In genomic region chr14:43949410-43949809, GRCh38 we compare ENCODE assay signal across 20 cellular contexts.
DNase-seq lines count a peak whose midpoint lies in the region; ATAC-seq, FAIRE-seq and TF ChIP-seq lines count a peak whose summit lies in the region.
"Had no signal": no experiment of that assay in that cellular context is flagged by ENCODE, and none has a peak within 500 bp of the region (broad histone marks: within the 10 kb centered on the region; RNA-seq: fewer than 3 reads in every experiment).

No MANE protein-coding gene starts in this region.

- H3K4me3 ChIP-seq in HUES48 (ENCODE audit: low read depth, low read length) (no peak overlapping the region), H1 (ENCODE audit: extremely low read depth in 1 of 4, insufficient read depth in 2 of 4, low read depth in 3 of 4, low read length in 4 of 4) (no peak overlapping the region)
- H3K4me3 ChIP-seq: GM23248, K562 had no signal

- H3K4ac ChIP-seq in H1 (replicated peaks; ENCODE audit: insufficient read length, low read depth, low read length) = no peak overlapping the region

- no peak overlapping the region for H2BK5ac ChIP-seq in H1 (ENCODE audit: low read depth, low read length)

- POLR2A ChIA-PET in H1 (lab: Charles Lee; ENCODE audit: partially characterized antibody) = no interaction called here

- H2BK120ac ChIP-seq in H1 (replicated peaks; ENCODE audit: low read depth, low read length) = no peak overlapping the region

- CTCF ChIA-PET in H1 (lab: Charles Lee; ENCODE audit: partially characterized antibody) = interaction anchor here (0.6 kb wide), 1 partner anchor 81 kb away, joined by 4 read pairs; no protein-coding TSS in a partner anchor

- H3K27ac ChIP-seq in HUES48 (ENCODE audit: low read depth, low read length) (peak overlapping the region; percentile 60), H1 (ENCODE audit: low read depth, low read length) (no peak overlapping the region)
- H3K27ac ChIP-seq: GM23248, RWPE1 had no signal

- H3K9me3 ChIP-seq in HUES48 (ENCODE audit: control insufficient read depth, insufficient read depth, low read length) (no peaks in the 10 kb centered on the region), H1 (ENCODE audit: insufficient read depth in 2 of 2, low read depth in 1 of 2, low read length in 1 of 2) (no peaks in the 10 kb centered on the region)
- H3K9me3 ChIP-seq: BE2C, SK-N-SH had no signal

- no peak overlapping the region for H3K23ac ChIP-seq in H1 (ENCODE audit: insufficient read length)

- H3K4me2 ChIP-seq in H1 (ENCODE audit: insufficient read depth in 1 of 2, low read depth in 2 of 2, low read length in 2 of 2) = 0 out of 4 replicates have a peak overlapping the region, but pooled peaks of 1 of the 2 experiments have one; percentile 23
- H3K4me2 ChIP-seq: SK-N-SH had no signal

- H3K56ac ChIP-seq in H1 (replicated peaks; ENCODE audit: insufficient read length, low read depth, low read length) = no peak overlapping the region

- no peak overlapping the region for H4K91ac ChIP-seq in H1 (replicated peaks; ENCODE audit: insufficient read length, low read length)

- TF ChIP-seq POLR2A in H1 (IDR thresholded peaks at IDR 0.05; ENCODE audit: control extremely low read depth in 1 of 2, low read depth in 2 of 2, low read length in 2 of 2) = no peak

- no peak overlapping the region for H4K8ac ChIP-seq in H1 (ENCODE audit: extremely low read depth, insufficient read depth, low read length)

- TF ChIP-seq CTCF in H1 (IDR thresholded peaks at IDR 0.05; ENCODE audit: control extremely low read depth in 1 of 3, insufficient read depth in 1 of 3, low read depth in 1 of 3, low read length in 3 of 3) (no peak), omental fat pad (IDR thresholded peaks at IDR 0.05) (no peak)

- H2AK5ac ChIP-seq in H1 (ENCODE audit: low read depth, low read length) = no peak overlapping the region

- no peak overlapping the region for H2BK15ac ChIP-seq in H1 (ENCODE audit: low read length)

- H3K79me1 ChIP-seq in H1 (ENCODE audit: low read depth, low read length) = no peaks in the 10 kb centered on the region

- H3K36me3 ChIP-seq in HUES48 (ENCODE audit: control insufficient read depth, insufficient read depth, low read length) = no peaks in the 10 kb centered on the region
- no peaks in the 10 kb centered on the region for H3K36me3 ChIP-seq in H1 (ENCODE audit: control insufficient read depth in 2 of 4, insufficient read depth in 4 of 4, low read length in 3 of 4)
- H3K36me3 ChIP-seq: BE2C had no signal

- no peak overlapping the region for H3K14ac ChIP-seq in H1 (ENCODE audit: insufficient read length)

- no peak for ATAC-seq in omental fat pad (ENCODE audit: low FRiP score)
- no peak for ATAC-seq in HG03175 (IDR thresholded peaks at IDR 0.05; ENCODE audit: unreplicated experiment)
- ATAC-seq: HepG2, K562 had no signal

- 13% methylated on average over 3 of the region's 3 CpGs; no CpG with 5 or more reads in 1 of the 2 experiments for WGBS in H1 (ENCODE audit: extremely low coverage in 1 of 2, insufficient coverage in 1 of 2, insufficient read length in 1 of 2, insufficient replicate concordance in 2 of 2, low coverage in 1 of 2, low lambda C conversion rate in 2 of 2, missing lambda C conversion rate in 1 of 2), 2 experiments

- H2BK12ac ChIP-seq in H1 (ENCODE audit: low read depth, low read length) = no peak overlapping the region

- no peaks in the 10 kb centered on the region for H4K20me1 ChIP-seq in H1 (replicated peaks in 1 of 2; ENCODE audit: control insufficient read depth in 1 of 2, insufficient read depth in 2 of 2, low read length in 2 of 2)

- FAIRE-seq in H1 (lab: Jason Lieb, UNC) = peak; percentile 72
- FAIRE-seq: HepG2, K562 had no signal

- H3K23me2 ChIP-seq in H1 (ENCODE audit: low read depth, low read length) = no peaks in the 10 kb centered on the region

- no peak overlapping the region for H3K18ac ChIP-seq in H1 (ENCODE audit: extremely low read depth, low read length)

- no peak overlapping the region for H3K9ac ChIP-seq in HUES48 (ENCODE audit: low read depth, low read length)
- no peak overlapping the region for H3K9ac ChIP-seq in H1 (replicated peaks in 1 of 4; ENCODE audit: extremely low read depth in 1 of 4, low read depth in 3 of 4, low read length in 3 of 4)
- H3K9ac ChIP-seq: GM23248, SK-N-SH had no signal

- no peak for TF ChIP-seq RAD21 in H1 (IDR thresholded peaks at IDR 0.05 in 1 of 2, conservative IDR thresholded peaks at IDR 0.05 in 1 of 2; ENCODE audit: low read depth in 2 of 2, low read length in 2 of 2)

- H3K4me1 ChIP-seq in HUES48 (ENCODE audit: control insufficient read depth, insufficient read depth, low read length) (peaks cover 16% of the 10 kb centered on the region), H1 (replicated peaks in 1 of 4; ENCODE audit: control insufficient read depth in 3 of 4, insufficient read depth in 4 of 4, low read length in 3 of 4) (peaks cover 0 to 4% (median 2%) of the 10 kb centered on the region in 4 experiments; a peak in 4 of 7 replicates)
- H3K4me1 ChIP-seq: BE2C had no signal

- no peak for TF ChIP-seq EP300 in H1 (IDR thresholded peaks at IDR 0.05; ENCODE audit: borderline replicate concordance in 1 of 2, low read depth in 2 of 2, low read length in 2 of 2)

- H3K79me2 ChIP-seq in H1 (ENCODE audit: control insufficient read depth in 1 of 2, insufficient read depth in 2 of 2, low read length in 2 of 2) = no peaks in the 10 kb centered on the region

- no peak overlapping the region for H2AFZ ChIP-seq in H1 (ENCODE audit: low read length)
- H2AFZ ChIP-seq: GM23248 had no signal

- no peak overlapping the region for H2BK20ac ChIP-seq in H1 (ENCODE audit: low read length)

- no peak overlapping the region for H4K5ac ChIP-seq in H1 (ENCODE audit: insufficient read length, low read depth, low read length)

- DNase-seq in H1 (ENCODE audit: low read depth in 1 of 2, low spot score in 2 of 2) (peak in 1 of 2 experiments; percentile 15), iPS-NIHi11 (ENCODE audit: low spot score) (peak; percentile 39), superior temporal gyrus (ENCODE audit: extremely low spot score) (peak; percentile 20), omental fat pad (ENCODE audit: low spot score) (no peak), GM19240 (ENCODE audit: insufficient read length, low spot score) (no peak)
- DNase-seq: BE2C, DMS79, GM23248, NCI-H1092, NCI-H2029 treated with DMSO at 0.1 percent for 48 hours, NCI-H226, NCI-H510A treated with DMSO at 0.1 percent for 48 hours, NCI-H748 treated with DMSO at 0.1 percent for 48 hours, SHP77 treated with DMSO at 0.1 percent for 48 hours, SK-N-SH had no signal

- H3K27me3 ChIP-seq in HUES48 (ENCODE audit: control insufficient read depth, insufficient read depth, low read length) (no peaks in the 10 kb centered on the region), H1 (replicated peaks in 1 of 4; ENCODE audit: control insufficient read depth in 3 of 4, extremely low read depth in 1 of 4, insufficient read depth in 3 of 4, low read length in 3 of 4) (no peaks in the 10 kb centered on the region)
- H3K27me3 ChIP-seq: BE2C had no signal

TF ChIP-seq in H1, 55 proteins besides CTCF, POLR2A, EP300 and RAD21:
- TF ChIP-seq CBX5 (IDR thresholded peaks at IDR 0.05; ENCODE audit: low read depth, low read length) (no peak), TEAD4 (IDR thresholded peaks at IDR 0.05; ENCODE audit: low read depth, low read length) (peak; percentile 43; the same call in 1 of the 2 replicates), HDAC2 (IDR thresholded peaks at IDR 0.05; ENCODE audit: borderline replicate concordance in 1 of 2, low read depth in 2 of 2, low read length in 2 of 2) (peak in 1 of 2 experiments; percentile 80; a peak in 2 of 4 replicates), SP1 (IDR thresholded peaks at IDR 0.05; ENCODE audit: low read depth, low read length) (no peak), SP4 (IDR thresholded peaks at IDR 0.05; ENCODE audit: low read length) (no peak)

Comparison
In these comparisons a context has a peak if more than half of its experiments do, and no peak if none do; other contexts are left out.
1. DNase-seq: peak in iPS-NIHi11 (single experiment) and superior temporal gyrus (single experiment); none in omental fat pad (single experiment) and GM19240 (single experiment).